In the genomic region with DNA sequence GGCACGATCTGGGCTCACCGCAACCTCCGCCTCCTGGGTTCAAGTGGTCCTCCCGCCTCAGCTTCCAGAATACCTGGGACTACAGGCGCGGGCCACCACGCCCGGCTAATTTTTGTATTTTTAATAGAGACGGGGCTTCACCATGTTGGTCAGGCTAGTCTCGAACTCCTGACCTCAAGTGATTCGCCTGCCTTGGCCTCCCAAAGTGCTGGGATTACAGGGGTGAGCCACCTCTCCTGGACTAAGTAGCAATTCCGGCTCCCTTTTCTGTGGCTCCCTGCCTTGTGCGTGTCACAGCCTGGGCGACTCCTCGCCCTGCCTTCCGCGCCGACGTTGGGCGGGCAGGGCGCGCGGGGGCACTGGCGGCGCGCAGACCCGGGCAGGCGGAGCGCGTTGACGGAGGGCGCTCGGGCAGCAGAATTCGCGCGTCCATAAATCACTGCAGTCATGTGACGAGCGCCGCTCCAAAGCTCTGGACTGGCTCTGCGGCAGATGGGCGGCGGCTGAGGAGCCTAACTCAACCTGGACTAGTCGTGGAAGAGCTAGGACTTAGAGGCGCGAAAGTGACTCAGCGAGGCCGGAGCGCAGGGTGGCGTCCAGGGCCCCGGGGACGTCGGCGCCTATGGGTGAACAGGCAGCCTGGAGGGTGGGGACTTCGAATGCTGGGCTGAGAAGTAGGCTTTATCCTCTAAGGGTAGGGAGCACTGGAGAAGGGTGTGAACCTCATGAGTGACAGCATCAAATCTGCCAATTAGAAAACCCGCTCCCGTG, we compare ENCODE assay signal across 1 cellular context.
A peak's percentile ranks its signal among the peaks of the same experiment; 100 is the strongest.
TF ChIP-seq lines count a peak whose summit lies in the region.

No MANE protein-coding gene starts in this region.

TF ChIP-seq in HepG2, 621 proteins besides CTCF, POLR2A, EP300 and RAD21:
- peak; percentile 39; the same call in 1 of the 2 replicates for TF ChIP-seq RBFOX2 (IDR thresholded peaks at IDR 0.05; ENCODE audit: low read depth, low read length)
- TF ChIP-seq AGO2 (optimal IDR thresholded peaks at IDR 0.05; ENCODE audit: low read depth, low read length): peak; percentile 22
- no peak for TF ChIP-seq CEBPB (IDR thresholded peaks at IDR 0.05; ENCODE audit: borderline replicate concordance, low read depth, low read length)
- TF ChIP-seq ISX (CRISPR knock-in tag; conservative IDR thresholded peaks at IDR 0.05): no peak
TF ChIP-seq in HepG2: peak in this region for 2.
